Comparison of ENCODE assay signal across 8 cellular contexts in the genomic region with DNA sequence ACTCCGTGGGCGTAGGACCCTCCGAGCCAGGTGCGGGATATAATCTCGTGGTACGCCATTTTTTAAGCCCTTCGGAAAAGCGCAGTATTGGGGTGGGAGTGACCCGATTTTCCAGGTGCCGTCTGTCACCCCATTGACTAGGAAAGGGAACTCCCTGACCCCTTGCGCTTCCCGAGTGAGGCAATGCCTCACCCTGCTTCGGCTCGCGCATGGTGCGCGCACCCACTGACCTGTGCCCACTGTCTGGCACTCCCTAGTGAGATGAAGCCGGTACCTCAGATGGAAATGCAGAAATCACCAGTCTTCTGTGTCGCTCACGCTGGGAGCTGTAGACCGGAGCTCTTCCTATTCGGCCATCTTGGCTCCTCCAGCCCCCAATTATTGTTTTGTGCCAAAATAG.
A peak's percentile ranks its signal among the peaks of the same experiment; 100 is the strongest.
DNase-seq lines count a peak whose midpoint lies in the region; ATAC-seq and TF ChIP-seq lines count a peak whose summit lies in the region.
"Not testable (repeated sequence)": the region's sequence is repeated elsewhere in the genome, so short reads cannot be mapped to it uniquely, and the experiment has no call there.

No MANE protein-coding gene starts in this region.

- H3K36me3 ChIP-seq in Caco-2 (ENCODE audit: control insufficient read depth, insufficient read depth, low read length); ES-I3 (ENCODE audit: insufficient read depth, low read length); HUES64 (ENCODE audit: insufficient read depth, low read length); PC-9 (ENCODE audit: low read depth); endodermal cell (ENCODE audit: control insufficient read depth, insufficient read depth, low read length); mucosa of descending colon (ENCODE audit: low read depth); transverse colon: not testable (repeated sequence)

- H3K4me3 ChIP-seq in Caco-2 (ENCODE audit: low read depth, low read length), result peak overlapping the region; percentile 35
- peak overlapping the region; percentile 16; the same call in 1 of the 2 replicates for H3K4me3 ChIP-seq in HUES64 (ENCODE audit: low read length)
- H3K4me3 ChIP-seq in PC-9, result peak overlapping the region; percentile 68
- not testable (repeated sequence) for H3K4me3 ChIP-seq in endodermal cell (ENCODE audit: low read length); mucosa of descending colon
- peak overlapping the region in 2 of 4 donors; percentile 16 to 37 for H3K4me3 ChIP-seq in transverse colon

- POLR2A ChIA-PET in Caco-2 (lab: Charles Lee), result not testable (repeated sequence)
- POLR2A ChIA-PET in PC-9 (lab: Charles Lee; ENCODE audit: unreplicated experiment), result interaction anchor here (0.6 kb wide), 2 partner anchors 19 to 175 kb away, joined by 4 to 5 read pairs; no protein-coding TSS in a partner anchor

- not testable (repeated sequence) for TF ChIP-seq CTCF in Caco-2 (IDR thresholded peaks at IDR 0.05; ENCODE audit: insufficient read depth in 1 of 2, low read depth in 1 of 2, low read length in 1 of 2, severe bottlenecking in 1 of 2, unreplicated experiment in 1 of 2); PC-9 (conservative IDR thresholded peaks at IDR 0.05); endodermal cell (conservative IDR thresholded peaks at IDR 0.05); mucosa of descending colon (IDR thresholded peaks at IDR 0.05); transverse colon (IDR thresholded peaks at IDR 0.05)

- H3K4me1 ChIP-seq in Caco-2; ES-I3 (ENCODE audit: insufficient read depth, low read length); HUES64 (ENCODE audit: insufficient read depth, low read length); PC-9 (replicated peaks; ENCODE audit: insufficient read depth); endodermal cell (ENCODE audit: control insufficient read depth, insufficient read depth, low read length); mucosa of descending colon (ENCODE audit: low read depth); transverse colon: not testable (repeated sequence)

- peak overlapping the region; percentile 90 for H2AFZ ChIP-seq in PC-9

- not testable (repeated sequence) for H3K27me3 ChIP-seq in Caco-2 (replicated peaks; ENCODE audit: control insufficient read depth, insufficient read depth, low read length); HUES64 (ENCODE audit: insufficient read depth, low read length); PC-9 (ENCODE audit: insufficient read depth, low read depth); endodermal cell (ENCODE audit: control insufficient read depth, insufficient read depth, low read length, poor library complexity, severe bottlenecking); transverse colon

- CTCF ChIA-PET in Caco-2 (lab: Charles Lee); PC-9 (lab: Charles Lee): not testable (repeated sequence)

- not testable (repeated sequence) for H3K4me1 Mint-ChIP-seq in Caco-2 (ENCODE audit: low read depth, unreplicated experiment); endodermal cell

- H3K27me3 Mint-ChIP-seq in Caco-2 (ENCODE audit: insufficient read depth, unreplicated experiment); endodermal cell (ENCODE audit: insufficient read depth): not testable (repeated sequence)

- not testable (repeated sequence) for H3K9me2 ChIP-seq in PC-9 (ENCODE audit: insufficient read depth)

- 82% methylated on average over 22 of the region's 22 CpGs for WGBS in HUES64
- WGBS in endodermal cell (ENCODE audit: insufficient coverage in 1 of 2, insufficient read length in 1 of 2), 2 experiments, result 76 to 90% methylated on average over 11 to 22 of the region's 22 CpGs
- WGBS in transverse colon (ENCODE audit: low coverage in 1 of 2), 2 donors, result 69 to 77% methylated on average over 9 to 22 of the region's 22 CpGs

- in situ Hi-C loops in transverse colon (cut with MboI; ENCODE audit: low pct_ligation_motif_present in 1 of 4, low pct_unique_long_range_greater_than_20kb in 1 of 4, low sequenced_read_pairs in 3 of 4), result not testable (repeated sequence)

- H3K4me2 ChIP-seq in PC-9, result peak overlapping the region; percentile 79

- TF ChIP-seq POLR2A in transverse colon (IDR thresholded peaks at IDR 0.05), result not testable (repeated sequence)

- not testable (repeated sequence) for H3K36me3 Mint-ChIP-seq in Caco-2 (ENCODE audit: insufficient read depth, unreplicated experiment); endodermal cell (ENCODE audit: low read depth)

- not testable (repeated sequence) for H4K20me1 ChIP-seq in PC-9 (ENCODE audit: insufficient read depth)

- DNase-seq in Caco-2 (peak; percentile 22 to 28), NCI-H748 (lab: John Stamatoyannopoulos, UW; ENCODE audit: unreplicated experiment) (peak; percentile 35), PC-9 (peak in 1 of 2 experiments; percentile 25), mucosa of descending colon (peak; percentile 9 to 59 (median 46)), transverse colon (peak; percentile 27)
- DNase-seq in endodermal cell, result not testable (repeated sequence)

- H3K27ac ChIP-seq in HUES64 (ENCODE audit: low read depth, low read length); PC-9; endodermal cell (ENCODE audit: low read depth, low read length): not testable (repeated sequence)
- peak overlapping the region in 1 of 4 donors; percentile 50 for H3K27ac ChIP-seq in transverse colon

- H3K9me3 ChIP-seq in Caco-2; ES-I3 (ENCODE audit: control insufficient read depth, insufficient read depth, low read length); HUES64 (ENCODE audit: insufficient read depth, low read depth, low read length); PC-9 (ENCODE audit: insufficient read depth, low read depth); endodermal cell (ENCODE audit: control insufficient read depth, low read length); mucosa of descending colon; transverse colon: not testable (repeated sequence)

- not testable (repeated sequence) for H3F3A ChIP-seq in PC-9 (ENCODE audit: insufficient read depth, low read depth)

- not testable (repeated sequence) for TF ChIP-seq EP300 in transverse colon (IDR thresholded peaks at IDR 0.05; ENCODE audit: low read depth)

- peak overlapping the region; percentile 44 for H3K9ac ChIP-seq in ES-I3 (ENCODE audit: low read depth, low read length)
- not testable (repeated sequence) for H3K9ac ChIP-seq in HUES64 (ENCODE audit: low read depth, low read length); endodermal cell (ENCODE audit: extremely low read depth, low read length, poor library complexity, severe bottlenecking)

- not testable (repeated sequence) for H3K79me2 ChIP-seq in PC-9 (ENCODE audit: low read depth)

- H3K4me3 Mint-ChIP-seq in Caco-2 (ENCODE audit: unreplicated experiment) (peak overlapping the region; percentile 83), endodermal cell (peak overlapping the region; percentile 47)

- H3K27ac Mint-ChIP-seq in Caco-2 (ENCODE audit: unreplicated experiment) (peak overlapping the region; percentile 67), endodermal cell (peak overlapping the region; percentile 84)

- BruUV-seq in Caco-2 (replicated peaks; lab: Mats Ljungman, UMichigan); PC-9 (replicated peaks; lab: Mats Ljungman, UMichigan): not testable (repeated sequence)

- intact Hi-C loops in Caco-2 (cut with micrococcal nuclease; ENCODE audit: unreplicated experiment); PC-9 (cut with micrococcal nuclease; ENCODE audit: unreplicated experiment); mucosa of descending colon (cut with DNase I, micrococcal nuclease); transverse colon (cut with DNase I; ENCODE audit: low total_unique reads): not testable (repeated sequence)

- not testable (repeated sequence) for H3K9me3 Mint-ChIP-seq in Caco-2 (ENCODE audit: unreplicated experiment)
- peaks cover 29% of the 10 kb centered on the region for H3K9me3 Mint-ChIP-seq in endodermal cell

- ATAC-seq in mucosa of descending colon, result not testable (repeated sequence)
